In genomic region chr6:35589904-35590303, GRCh38 we compare ENCODE assay signal across 8 cellular contexts.
DNase-seq lines count a peak whose midpoint lies in the region; ATAC-seq, FAIRE-seq and TF ChIP-seq lines count a peak whose summit lies in the region.
"Had no signal": no experiment of that assay in that cellular context is flagged by ENCODE, and none has a peak within 500 bp of the region (broad histone marks: within the 10 kb centered on the region; RNA-seq: fewer than 3 reads in every experiment).

No MANE protein-coding gene starts in this region.

- H3K9me3 Mint-ChIP-seq in H9: no peaks in the 10 kb centered on the region
- H3K9me3 Mint-ChIP-seq in activated naive CD8-positive, alpha-beta T cell treated with anti-CD3 and anti-CD28 coated beads for 36 hours: no peaks in the 10 kb centered on the region

- peaks cover 0 to 4% of the 10 kb centered on the region in 2 experiments; a peak in 1 of 4 replicates for H3K4me1 Mint-ChIP-seq in H9
- peaks cover 76% of the 10 kb centered on the region for H3K4me1 Mint-ChIP-seq in activated naive CD8-positive, alpha-beta T cell treated with anti-CD3 and anti-CD28 coated beads for 36 hours

- BruUV-seq in HepG2 (replicated peaks; lab: Mats Ljungman, UMichigan): no TSS peak

- H3K4me3 Mint-ChIP-seq in H9: no peak overlapping the region
- H3K4me3 Mint-ChIP-seq in activated naive CD8-positive, alpha-beta T cell treated with anti-CD3 and anti-CD28 coated beads for 36 hours: no peak overlapping the region

- no peaks in the 10 kb centered on the region for H3K23me2 ChIP-seq in H9 (ENCODE audit: insufficient read length, low read depth, low read length, poor library complexity, severe bottlenecking)

- no peak for TF ChIP-seq RAD21 in HepG2 (CRISPR knock-in tag; IDR thresholded peaks at IDR 0.05)

- H4K8ac ChIP-seq in H9 (replicated peaks; ENCODE audit: insufficient read length, low read depth, low read length): no peak overlapping the region

- H2AFZ ChIP-seq in H9 (ENCODE audit: low read length): no peak overlapping the region
- no peak overlapping the region for H2AFZ ChIP-seq in HepG2 (ENCODE audit: low read length)

- no peak for ATAC-seq in HepG2
- ATAC-seq in GM18907 (IDR thresholded peaks at IDR 0.05; ENCODE audit: unreplicated experiment): no peak
- ATAC-seq in HG03432 (IDR thresholded peaks at IDR 0.05; ENCODE audit: unreplicated experiment): no peak

- peak overlapping the region in 2 of 3 experiments; percentile 60 to 77; a peak in 4 of 7 replicates for H3K27ac Mint-ChIP-seq in H9
- H3K27ac Mint-ChIP-seq in activated naive CD8-positive, alpha-beta T cell treated with anti-CD3 and anti-CD28 coated beads for 36 hours: peak overlapping the region; percentile 56

- no peak overlapping the region for H3T11ph ChIP-seq in H9 (ENCODE audit: low read length)

- DNase-seq in H9: no peak
- DNase-seq in activated naive CD8-positive, alpha-beta T cell treated with anti-CD3 and anti-CD28 coated beads for 36 hours: no peak
- no peak for DNase-seq in HepG2 (ENCODE audit: low spot score)
- DNase-seq in NOMO-1 treated with dmso at 0.1 percent for 144 hours (lab: John Stamatoyannopoulos, UW; ENCODE audit: unreplicated experiment): no peak
- DNase-seq: SW 1271 had no signal

- no CpG with 5 or more reads among the region's 3 CpGs for WGBS in H9 (ENCODE audit: extremely low coverage, insufficient read length, low lambda C conversion rate)
- 99% methylated on average over 3 of the region's 3 CpGs for WGBS in HepG2 (ENCODE audit: low lambda C conversion rate)

- no peak overlapping the region for H2BK5ac ChIP-seq in H9 (ENCODE audit: insufficient read length, low read length)

- no peak for FAIRE-seq in HepG2 (lab: Jason Lieb, UNC)

- H2BK120ac ChIP-seq in H9 (ENCODE audit: low read depth, low read length, poor library complexity, severe bottlenecking): no peak overlapping the region

- H2BK12ac ChIP-seq in H9 (ENCODE audit: insufficient read length, low read depth, low read length): no peak overlapping the region

- H3K36me3 Mint-ChIP-seq in H9 (ENCODE audit: insufficient read depth in 1 of 3, low read depth in 3 of 3): peaks cover 1 to 41% (median 18%) of the 10 kb centered on the region in 3 experiments; a peak in 5 of 7 replicates
- H3K36me3 Mint-ChIP-seq in activated naive CD8-positive, alpha-beta T cell treated with anti-CD3 and anti-CD28 coated beads for 36 hours: peaks cover 66% of the 10 kb centered on the region

- H3K4me1 ChIP-seq in H9 (ENCODE audit: insufficient read depth, low read length) (no peaks in the 10 kb centered on the region), HepG2 (ENCODE audit: insufficient read depth, low read length) (no peaks in the 10 kb centered on the region), stomach smooth muscle (ENCODE audit: control insufficient read depth, insufficient read depth, low read length) (peaks cover 40% of the 10 kb centered on the region)

- no peak overlapping the region for H2AK5ac ChIP-seq in H9 (ENCODE audit: insufficient read length, low read length)

- H3K18ac ChIP-seq in H9 (ENCODE audit: insufficient read length, low read depth, low read length): no peak overlapping the region

- no peak for TF ChIP-seq CTCF in H9 (conservative IDR thresholded peaks at IDR 0.05)
- TF ChIP-seq CTCF in HepG2 (CRISPR knock-in tag; IDR thresholded peaks at IDR 0.05): no peak

- H3K9me3 ChIP-seq in H9 (ENCODE audit: control insufficient read depth, low read depth, low read length) (no peaks in the 10 kb centered on the region), HepG2 (ENCODE audit: low read length) (no peaks in the 10 kb centered on the region), stomach smooth muscle (ENCODE audit: control insufficient read depth in 2 of 2, low read length in 2 of 2) (no peaks in the 10 kb centered on the region)

- no peak overlapping the region for H3K4ac ChIP-seq in H9 (ENCODE audit: low read depth, low read length)

- H3K27ac ChIP-seq in H9 (ENCODE audit: insufficient read length, low read depth, low read length) (no peak overlapping the region), HepG2 (ENCODE audit: extremely low read length, insufficient read depth, low read length) (no peak overlapping the region), stomach smooth muscle (ENCODE audit: low read length) (peak overlapping the region; percentile 86)

- no peaks in the 10 kb centered on the region for H3K79me1 ChIP-seq in H9 (ENCODE audit: insufficient read depth, low read depth, low read length, poor library complexity, severe bottlenecking)

- no peak overlapping the region for H4K91ac ChIP-seq in H9 (ENCODE audit: insufficient read length, low read depth, low read length)

- H3K23ac ChIP-seq in H9 (ENCODE audit: insufficient read length, low read depth, low read length): no peak overlapping the region

- no peaks in the 10 kb centered on the region for H4K20me1 ChIP-seq in H9 (ENCODE audit: control insufficient read depth, insufficient read depth, insufficient read length)
- H4K20me1 ChIP-seq in HepG2 (ENCODE audit: insufficient read depth, low read length): no peaks in the 10 kb centered on the region

- CTCF ChIA-PET in HepG2 (lab: Yijun Ruan, JAX; ENCODE audit: low intra/inter-chr PET ratio, low total read pairs): no interaction called here

- intact Hi-C loops in HepG2 (cut with micrococcal nuclease; ENCODE audit: unreplicated experiment): no loop called here

- H3K4me2 ChIP-seq in H9 (ENCODE audit: insufficient read depth, insufficient read length, low read length): no peak overlapping the region
- H3K4me2 ChIP-seq in HepG2 (ENCODE audit: low read depth, low read length): no peak overlapping the region

- TF ChIP-seq EP300 in HepG2 (IDR thresholded peaks at IDR 0.05; ENCODE audit: low read depth in 2 of 2, low read length in 2 of 2) (no peak), HepG2 (CRISPR knock-in tag; IDR thresholded peaks at IDR 0.05; ENCODE audit: borderline replicate concordance) (no peak)

- no peaks in the 10 kb centered on the region for H3K27me3 Mint-ChIP-seq in H9 (ENCODE audit: low read depth)
- H3K27me3 Mint-ChIP-seq in activated naive CD8-positive, alpha-beta T cell treated with anti-CD3 and anti-CD28 coated beads for 36 hours: no peaks in the 10 kb centered on the region

- H3K79me2 ChIP-seq in H9 (ENCODE audit: insufficient read depth, low read length) (no peaks in the 10 kb centered on the region), HepG2 (ENCODE audit: insufficient read depth, low read length) (no peaks in the 10 kb centered on the region)

- no peak overlapping the region for H3K4me3 ChIP-seq in HepG2 (replicated peaks in 1 of 3; ENCODE audit: insufficient read depth in 1 of 3, low read depth in 2 of 3, low read length in 3 of 3)
- H3K4me3 ChIP-seq in stomach smooth muscle (ENCODE audit: low read length in 2 of 2): peak overlapping the region in 1 of 2 donors; percentile 15

- no peak overlapping the region for H2BK20ac ChIP-seq in H9 (ENCODE audit: low read depth, low read length, poor library complexity, severe bottlenecking)

- no peak overlapping the region for H3K14ac ChIP-seq in H9 (ENCODE audit: insufficient read depth, low read length)

- no peak overlapping the region for H4K5ac ChIP-seq in H9 (ENCODE audit: insufficient read length, low read depth, low read length)

- no peak overlapping the region for H3K56ac ChIP-seq in H9 (ENCODE audit: insufficient read length, low read depth, low read length)

- in situ Hi-C loops in HepG2 (cut with HindIII; ENCODE audit: extremely low pct_ligation_motif_present, low pct_unique_long_range_greater_than_20kb): no loop called here

- POLR2A ChIA-PET in HepG2 (lab: Yijun Ruan, JAX): interaction anchor here (0.6 kb wide), 1 partner anchor 67 kb away, joined by 3 read pairs; no protein-coding TSS in a partner anchor

- H3K36me3 ChIP-seq in HepG2 (replicated peaks in 1 of 2; ENCODE audit: control insufficient read depth in 1 of 2, insufficient read depth in 2 of 2, low read length in 2 of 2) (peaks cover 4 to 56% of the 10 kb centered on the region in 2 experiments), stomach smooth muscle (ENCODE audit: control insufficient read depth in 2 of 2, insufficient read depth in 2 of 2, low read length in 2 of 2) (peaks cover 2 to 19% of the 10 kb centered on the region in 2 donors)

- H3K9ac ChIP-seq in H9 (ENCODE audit: extremely low read depth, insufficient read length, low read length) (no peak overlapping the region), HepG2 (ENCODE audit: insufficient read depth, low read depth, low read length) (no peak overlapping the region), stomach smooth muscle (ENCODE audit: low read length in 2 of 2) (peak overlapping the region; percentile 39 to 60)

- H3K27me3 ChIP-seq in H9 (ENCODE audit: insufficient read depth, low read length): no peaks in the 10 kb centered on the region
- no peaks in the 10 kb centered on the region for H3K27me3 ChIP-seq in HepG2 (ENCODE audit: control insufficient read depth in 1 of 2, insufficient read depth in 2 of 2, low read length in 2 of 2)
- H3K27me3 ChIP-seq in stomach smooth muscle (ENCODE audit: control insufficient read depth in 1 of 2, insufficient read depth in 2 of 2, low read length in 2 of 2): no peaks in the 10 kb centered on the region

- no peak overlapping the region for H2BK15ac ChIP-seq in H9 (ENCODE audit: low read depth, low read length)

- TF ChIP-seq POLR2A in HepG2 (IDR thresholded peaks at IDR 0.05; ENCODE audit: insufficient read depth in 1 of 2, low read depth in 2 of 2, low read length in 2 of 2): no peak

TF ChIP-seq in HepG2, 621 proteins besides CTCF, POLR2A, EP300 and RAD21:
- TF ChIP-seq ZBTB44 (CRISPR knock-in tag; IDR thresholded peaks at IDR 0.05): no peak
- TF ChIP-seq ZNF121 (CRISPR knock-in tag; IDR thresholded peaks at IDR 0.05): peak; percentile 48; the same call in 1 of the 2 replicates

Comparison
In these comparisons a context has a peak if more than half of its experiments do, and no peak if none do; other contexts are left out.
1. H3K9ac ChIP-seq: peak in stomach smooth muscle (2 of 2); none in H9 (single experiment) and HepG2 (single experiment).